In the genomic region with DNA sequence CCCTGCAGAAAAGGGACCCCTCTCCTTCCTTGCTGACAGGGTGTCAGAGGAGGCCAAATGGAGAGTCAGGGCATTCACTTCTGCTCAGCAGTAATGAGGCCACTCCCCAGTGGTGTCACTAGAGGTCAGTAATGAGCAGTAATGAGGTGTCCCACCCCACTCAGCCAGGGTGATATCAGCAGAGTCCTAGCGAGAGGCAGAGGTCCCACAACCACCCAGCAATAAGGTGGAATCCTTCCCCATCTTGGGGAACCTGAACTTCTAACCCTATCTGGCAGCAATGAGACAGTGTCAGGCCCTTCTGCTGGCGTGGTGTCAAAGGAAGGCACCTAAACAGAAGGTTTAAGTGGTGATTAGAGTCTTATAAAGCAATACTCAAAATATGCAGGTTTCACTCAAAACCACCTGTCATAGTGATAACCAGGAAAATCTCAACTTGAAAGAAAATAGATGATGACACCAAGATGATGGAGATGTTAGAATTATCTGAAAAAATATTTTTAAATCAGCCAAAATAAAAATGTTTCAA, we compare ENCODE assay signal across 8 cellular contexts. TPM values are rescaled to one million over a fixed set of nuclear protein-coding genes. Genes with fewer than 3 reads are reported as not detected.
DNase-seq lines count a peak whose midpoint lies in the region; ATAC-seq and TF ChIP-seq lines count a peak whose summit lies in the region.

No MANE protein-coding gene starts in this region.

- H3K4me3 ChIP-seq in body of pancreas (no peak overlapping the region), testis (no peak overlapping the region)

- TF ChIP-seq POLR2A in body of pancreas (IDR thresholded peaks at IDR 0.05), result no peak
- no peak for TF ChIP-seq POLR2A in testis (IDR thresholded peaks at IDR 0.05)

- WGBS in body of pancreas, 2 donors, result 9 to 36% methylated on average over 2 of the region's 2 CpGs
- whole genome bisulfite sequencing in testis, 2 donors, result 45 to 46% methylated on average over 2 of the region's 2 CpGs

- TF ChIP-seq CTCF in body of pancreas (IDR thresholded peaks at IDR 0.05), result peak; percentile 39 to 81 (median 60)
- peak in 2 of 3 experiments; percentile 29 to 52 for TF ChIP-seq CTCF in testis (IDR thresholded peaks at IDR 0.05)

- H3K27ac ChIP-seq in body of pancreas (no peak overlapping the region), testis (no peak overlapping the region)

- peak; percentile 93 for ATAC-seq in GM21447 (IDR thresholded peaks at IDR 0.05; ENCODE audit: unreplicated experiment)
- peak; percentile 97 for ATAC-seq in HG03571 (IDR thresholded peaks at IDR 0.05; ENCODE audit: unreplicated experiment)
- peak; percentile 87 for ATAC-seq in body of pancreas

- no peaks in the 10 kb centered on the region for H3K27me3 ChIP-seq in body of pancreas
- H3K27me3 ChIP-seq in testis, result no peaks in the 10 kb centered on the region

- H3K36me3 ChIP-seq in body of pancreas (replicated peaks in 1 of 2; ENCODE audit: insufficient read depth in 1 of 2, low read depth in 2 of 2) (no peaks in the 10 kb centered on the region), testis (ENCODE audit: low read depth, missing control alignments) (no peaks in the 10 kb centered on the region)

- peaks cover 0 to under 1% (median 0%) of the 10 kb centered on the region in 3 donors for H3K9me3 ChIP-seq in body of pancreas
- H3K9me3 ChIP-seq in testis, result no peaks in the 10 kb centered on the region

- intact Hi-C loops in body of pancreas (cut with DNase I) (no loop called here), testis (cut with DNase I; ENCODE audit: low total_unique reads) (no loop called here)

- H3K4me1 ChIP-seq in body of pancreas (no peaks in the 10 kb centered on the region), testis (no peaks in the 10 kb centered on the region)

- DNase-seq in NCI-H1417 (lab: John Stamatoyannopoulos, UW) (peak; percentile 27 to 68 (median 27)), NCI-H1417 treated with DMSO at 0.1 percent for 48 hours (lab: John Stamatoyannopoulos, UW) (no peak), SK-N-DZ (ENCODE audit: low spot score) (peak; percentile 64), body of pancreas (peak; percentile 64 to 79 (median 70)), kidney tubule cell (ENCODE audit: low spot score) (peak; percentile 62), testis (peak; percentile 65)

RNA-seq across cellular contexts. Expression of gene OCA2, which starts 12.9 kb away (rescaled TPM):
- polyA plus RNA-seq in SK-N-DZ (2014; cell fraction: cytosol; rRNA removed), result 0.02 and 1.3 TPM in 2 replicates
- polyA plus RNA-seq in SK-N-DZ (2014; cell fraction: nucleus; rRNA removed), result 0.14 and 0.20 TPM in 2 replicates
- total RNA-seq in body of pancreas (not detected), testis (1 to 10 TPM; 4.5 to 7.2 TPM)
- polyA plus RNA-seq in testis (ENCODE audit: insufficient read depth, low read depth, low replicate concordance), result 2.6 TPM

Comparison
In these comparisons a context has a peak if more than half of its experiments do, and no peak if none do; other contexts are left out.
1. RNA of gene OCA2, which starts 12.9 kb away (total RNA-seq): 4.5 to 7.2 TPM in testis; not detected in body of pancreas; every median in the first group is over 4 times any median in the second.
2. Peak in every context shown above with its lines, with median percentiles within 50 percentile points of each other: ATAC-seq.